12 cellular contexts compared by ENCODE assay signal in the genomic region with DNA sequence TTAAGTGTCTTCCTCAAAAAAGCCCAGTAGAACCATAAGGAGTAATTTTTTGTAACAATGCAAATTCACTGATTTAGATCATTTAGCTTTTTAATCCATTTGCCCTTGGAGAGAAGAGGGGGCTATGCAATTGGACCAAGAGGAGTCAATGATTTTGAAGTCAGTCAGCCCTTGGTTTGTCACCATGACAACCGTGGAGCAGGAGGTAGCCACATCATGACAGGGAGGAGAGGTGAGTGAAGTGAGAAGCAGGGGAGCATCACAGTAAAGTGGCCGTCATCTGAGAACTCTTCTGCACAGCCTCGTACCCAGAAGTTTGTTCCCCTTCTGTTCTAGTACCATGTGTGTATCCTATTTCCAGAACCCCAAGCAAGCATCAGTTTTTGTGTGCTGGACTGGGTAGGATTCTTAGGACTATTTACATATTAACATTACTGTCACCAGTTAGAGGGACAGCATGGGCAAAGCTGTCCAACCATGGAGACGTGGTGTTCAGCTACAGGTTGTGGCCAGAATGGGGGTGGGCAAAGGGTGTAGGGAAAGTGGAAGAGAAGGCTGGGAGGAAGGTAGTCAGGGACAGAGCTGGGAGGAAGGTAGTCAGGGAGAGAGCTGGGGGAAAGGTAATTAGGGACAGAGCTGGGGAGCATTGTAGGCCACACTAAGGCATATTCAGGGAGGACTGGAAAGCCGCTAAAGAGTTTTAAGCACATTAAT. TPM values are rescaled to one million over a fixed set of nuclear protein-coding genes. Genes with fewer than 3 reads are reported as not detected.
DNase-seq lines count a peak whose midpoint lies in the region; ATAC-seq and TF ChIP-seq lines count a peak whose summit lies in the region.
"Had no signal": no experiment of that assay in that cellular context is flagged by ENCODE, and none has a peak within 500 bp of the region (broad histone marks: within the 10 kb centered on the region; RNA-seq: fewer than 3 reads in every experiment).

No MANE protein-coding gene starts in this region.

- no peak for DNase-seq in activated naive CD8-positive, alpha-beta T cell treated with anti-CD3 and anti-CD28 coated beads for 36 hours
- DNase-seq in activated CD8-positive, alpha-beta T cell treated with anti-CD3 and anti-CD28 coated beads for 36 hours = peak; percentile 17
- DNase-seq in iPS-NIHi11 (ENCODE audit: low spot score) = peak; percentile 17
- no peak for DNase-seq in gastrocnemius medialis
- DNase-seq in H7 = no peak
- no peak for DNase-seq in T-helper 1 cell
- DNase-seq: dermis blood vessel endothelial cell, NCI-H1930 had no signal

- POLR2A ChIA-PET in activated CD8-positive, alpha-beta T cell treated with anti-CD3 and anti-CD28 coated beads for 36 hours (lab: Charles Lee) = interaction anchor here (0.6 to 1.9 kb wide), 6 partner anchors 9 to 1548 kb away, joined by 3 to 6 read pairs (median 3); partner anchors contain the start of gene UBE3C

- no peak for TF ChIP-seq CTCF in activated CD8-positive, alpha-beta T cell treated with anti-CD3 and anti-CD28 coated beads for 36 hours (IDR thresholded peaks at IDR 0.05)
- TF ChIP-seq CTCF in gastrocnemius medialis (IDR thresholded peaks at IDR 0.05 in 4 of 5, conservative IDR thresholded peaks at IDR 0.05 in 1 of 5) = no peak

- ATAC-seq in activated CD8-positive, alpha-beta T cell treated with anti-CD3 and anti-CD28 coated beads for 36 hours = peak; percentile 39
- ATAC-seq in gastrocnemius medialis = no peak
- ATAC-seq in HG02852 (IDR thresholded peaks at IDR 0.05; ENCODE audit: unreplicated experiment) = no peak

- no peaks in the 10 kb centered on the region for H3K9me3 ChIP-seq in gastrocnemius medialis
- H3K9me3 ChIP-seq: SJSA1, thyroid gland had no signal

- intact Hi-C loops in activated CD8-positive, alpha-beta T cell treated with anti-CD3 and anti-CD28 coated beads for 36 hours (cut with micrococcal nuclease) = no loop called here
- intact Hi-C loops in gastrocnemius medialis (cut with DNase I; ENCODE audit: low total_unique reads) = loop anchor here (5.0 kb wide), 1 partner anchor 101 kb away; no protein-coding TSS in a partner anchor

- no peaks in the 10 kb centered on the region for H3K36me3 ChIP-seq in gastrocnemius medialis
- H3K36me3 ChIP-seq in H7 (replicated peaks; ENCODE audit: control insufficient read depth, insufficient read depth, low read length) = no peaks in the 10 kb centered on the region
- H3K36me3 ChIP-seq: thyroid gland had no signal

- no peaks in the 10 kb centered on the region for H3K27me3 Mint-ChIP-seq in activated naive CD8-positive, alpha-beta T cell
- H3K27me3 Mint-ChIP-seq in activated naive CD8-positive, alpha-beta T cell treated with anti-CD3 and anti-CD28 coated beads for 36 hours = no peaks in the 10 kb centered on the region
- no peaks in the 10 kb centered on the region for H3K27me3 Mint-ChIP-seq in activated CD8-positive, alpha-beta T cell treated with anti-CD3 and anti-CD28 coated beads for 36 hours

- CTCF ChIA-PET in activated CD8-positive, alpha-beta T cell treated with anti-CD3 and anti-CD28 coated beads for 36 hours (lab: Charles Lee) = interaction anchor here (0.8 to 0.9 kb wide), 3 partner anchors 9 to 99 kb away, joined by 3 read pairs; no protein-coding TSS in a partner anchor

- no peak overlapping the region for H3K4me3 Mint-ChIP-seq in activated naive CD8-positive, alpha-beta T cell
- H3K4me3 Mint-ChIP-seq in activated naive CD8-positive, alpha-beta T cell treated with anti-CD3 and anti-CD28 coated beads for 36 hours = no peak overlapping the region
- no peak overlapping the region for H3K4me3 Mint-ChIP-seq in activated CD8-positive, alpha-beta T cell treated with anti-CD3 and anti-CD28 coated beads for 36 hours

- H3K27me3 ChIP-seq in gastrocnemius medialis = no peaks in the 10 kb centered on the region
- no peaks in the 10 kb centered on the region for H3K27me3 ChIP-seq in H7 (ENCODE audit: control insufficient read depth, insufficient read depth, low read length)
- H3K27me3 ChIP-seq: SJSA1, thyroid gland had no signal

- in situ Hi-C loops in gastrocnemius medialis (cut with MboI; ENCODE audit: low sequenced_read_pairs in 4 of 4) = no loop called here

- H3K27ac Mint-ChIP-seq in activated naive CD8-positive, alpha-beta T cell = peak overlapping the region; percentile 5
- no peak overlapping the region for H3K27ac Mint-ChIP-seq in activated naive CD8-positive, alpha-beta T cell treated with anti-CD3 and anti-CD28 coated beads for 36 hours
- H3K27ac Mint-ChIP-seq in activated CD8-positive, alpha-beta T cell treated with anti-CD3 and anti-CD28 coated beads for 36 hours = peak overlapping the region; percentile 6

- H3K9me3 Mint-ChIP-seq in activated naive CD8-positive, alpha-beta T cell (ENCODE audit: low read depth) = no peaks in the 10 kb centered on the region
- no peaks in the 10 kb centered on the region for H3K9me3 Mint-ChIP-seq in activated naive CD8-positive, alpha-beta T cell treated with anti-CD3 and anti-CD28 coated beads for 36 hours
- no peaks in the 10 kb centered on the region for H3K9me3 Mint-ChIP-seq in activated CD8-positive, alpha-beta T cell treated with anti-CD3 and anti-CD28 coated beads for 36 hours

- TF ChIP-seq POLR2A in gastrocnemius medialis (IDR thresholded peaks at IDR 0.05) = no peak

- H3K27ac ChIP-seq in gastrocnemius medialis = peak overlapping the region; percentile 55 to 83 (median 74)
- H3K27ac ChIP-seq: SJSA1, thyroid gland had no signal

- peaks cover 69 to 75% of the 10 kb centered on the region in 2 donors for H3K4me1 ChIP-seq in gastrocnemius medialis
- H3K4me1 ChIP-seq: SJSA1, thyroid gland had no signal

- H3K4me3 ChIP-seq in gastrocnemius medialis (peak overlapping the region in 1 of 4 donors; percentile 20), H7 (ENCODE audit: insufficient read depth, low read depth, low read length) (no peak overlapping the region)
- H3K4me3 ChIP-seq: SJSA1, thyroid gland had no signal

- H3K36me3 Mint-ChIP-seq in activated naive CD8-positive, alpha-beta T cell = peaks cover 5% of the 10 kb centered on the region
- H3K36me3 Mint-ChIP-seq in activated naive CD8-positive, alpha-beta T cell treated with anti-CD3 and anti-CD28 coated beads for 36 hours = peaks cover 18% of the 10 kb centered on the region
- H3K36me3 Mint-ChIP-seq in activated CD8-positive, alpha-beta T cell treated with anti-CD3 and anti-CD28 coated beads for 36 hours (ENCODE audit: low read depth) = peaks cover 24% of the 10 kb centered on the region

- peaks cover 77% of the 10 kb centered on the region for H3K4me1 Mint-ChIP-seq in activated naive CD8-positive, alpha-beta T cell (ENCODE audit: low read depth)
- peaks cover 60% of the 10 kb centered on the region for H3K4me1 Mint-ChIP-seq in activated naive CD8-positive, alpha-beta T cell treated with anti-CD3 and anti-CD28 coated beads for 36 hours
- H3K4me1 Mint-ChIP-seq in activated CD8-positive, alpha-beta T cell treated with anti-CD3 and anti-CD28 coated beads for 36 hours (ENCODE audit: low read depth) = peaks cover 64% of the 10 kb centered on the region

RNA-seq across cellular contexts. Expression of gene UBE3C, which starts 13.1 kb away (rescaled TPM):
- 10 to 100 TPM; 75.0 to 75.7 TPM for total RNA-seq in activated naive CD8-positive, alpha-beta T cell treated with anti-CD3 and anti-CD28 coated beads for 36 hours
- 10 to 100 TPM; 59.0 to 59.6 TPM for total RNA-seq in activated CD8-positive, alpha-beta T cell treated with anti-CD3 and anti-CD28 coated beads for 36 hours
- 100 to 1,000 TPM in 1 of 4 donors, 10 to 100 TPM in 3; 64.4 to 123 (median 76.3) TPM for total RNA-seq in gastrocnemius medialis
- 69.0 and 94.0 TPM in 2 replicates for total RNA-seq in H7 (2014; rRNA removed; shearing (Covaris generic))

Comparison
In these comparisons a context has a peak if more than half of its experiments do, and no peak if none do; other contexts are left out.
1. DNase-seq: peak in activated CD8-positive, alpha-beta T cell treated with anti-CD3 and anti-CD28 coated beads for 36 hours (single experiment) and iPS-NIHi11 (single experiment); none in activated naive CD8-positive, alpha-beta T cell treated with anti-CD3 and anti-CD28 coated beads for 36 hours (single experiment), gastrocnemius medialis (0 of 2), H7 (single experiment) and T-helper 1 cell (0 of 5).